30 cellular contexts compared by ENCODE assay signal in genomic region chr1:55698136-55698535, GRCh38.
"Had no signal": no experiment of that assay in that cellular context is flagged by ENCODE, and none has a peak within 500 bp of the region (broad histone marks: within the 10 kb centered on the region; RNA-seq: fewer than 3 reads in every experiment).

No MANE protein-coding gene starts in this region.

- H3K27ac ChIP-seq: adrenal gland, ascending aorta, breast epithelium, cardiac muscle cell, colonic mucosa, epithelial cell of prostate, esophagus squamous epithelium, foreskin keratinocyte, gastrocnemius medialis, heart left ventricle, WERI-Rb-1 had no signal

- H3K4me1 ChIP-seq: adrenal gland, breast epithelium, colonic mucosa, foreskin keratinocyte had no signal

- H3K4me3 ChIP-seq: adrenal gland, ascending aorta, breast epithelium, cardiac muscle cell, colonic mucosa, esophagus squamous epithelium, gastrocnemius medialis, heart left ventricle had no signal

- H3K27me3 ChIP-seq: adrenal gland, ascending aorta, breast epithelium, cardiac muscle cell, colonic mucosa, esophagus squamous epithelium, foreskin keratinocyte, gastrocnemius medialis, heart left ventricle had no signal

- ATAC-seq: activated CD4-positive, CD25-positive, alpha-beta regulatory T cell treated with anti-CD3 and anti-CD28 coated beads, Interleukin-2, amount 50 U/mL, for 24 hours; activated CD8-positive, alpha-beta memory T cell treated with anti-CD3 and anti-CD28 coated beads, Interleukin-2, amount 10 ng/mL, durations not matched to agents 7 days and 5 days; activated CD8-positive, alpha-beta T cell treated with anti-CD3 and anti-CD28 coated beads, Interleukin-2, amount 10 ng/mL, durations not matched to agents 7 days and 5 days; activated naive CD8-positive, alpha-beta T cell treated with anti-CD3 and anti-CD28 coated beads, Interleukin-2, amount 50 U/mL, for 24 hours; foreskin keratinocyte; gastrocnemius medialis; heart left ventricle; T-cell had no signal

- H3K9me3 ChIP-seq: adrenal gland, ascending aorta, breast epithelium, colonic mucosa, esophagus squamous epithelium, gastrocnemius medialis, heart left ventricle had no signal

- H3K36me3 ChIP-seq: adrenal gland, ascending aorta, breast epithelium, cardiac muscle cell, colonic mucosa, esophagus squamous epithelium, gastrocnemius medialis, heart left ventricle, WERI-Rb-1 had no signal

- DNase-seq: activated B cell treated with CpG ODN at 0.5 μM for 24 hours; activated CD4-positive, alpha-beta memory T cell treated with anti-CD3 and anti-CD28 coated beads for 36 hours; activated CD4-positive, alpha-beta T cell treated with anti-CD3 and anti-CD28 coated beads, Interleukin-2, amount 10 ng/mL, durations not matched to agents 24 days and 14 days; activated CD8-positive, alpha-beta memory T cell treated with anti-CD3 and anti-CD28 coated beads, Interleukin-2, amount 10 ng/mL, durations not matched to agents 7 days and 5 days; activated CD8-positive, alpha-beta memory T cell treated with anti-CD3 and anti-CD28 coated beads, Interleukin-2, amount 50 U/mL, for 4 hours; activated CD8-positive, alpha-beta T cell treated with anti-CD3 and anti-CD28 coated beads, Interleukin-2, amount 10 ng/mL, durations not matched to agents 7 days and 5 days; activated effector memory CD4-positive, alpha-beta T cell treated with anti-CD3 and anti-CD28 coated beads, Interleukin-2, amount 50 U/mL, for 16 hours; activated naive CD4-positive, alpha-beta T cell treated with anti-CD3 and anti-CD28 coated beads for 36 hours; activated naive CD8-positive, alpha-beta T cell treated with anti-CD3 and anti-CD28 coated beads for 36 hours; activated naive CD8-positive, alpha-beta T cell treated with anti-CD3 and anti-CD28 coated beads, Interleukin-2, amount 50 U/mL, for 24 hours; activated T-cell treated with anti-CD3 and anti-CD28 coated beads, Interleukin-2, amount 50 U/mL, for 1 hour; activated T-cell treated with anti-CD3 and anti-CD28 coated beads, Interleukin-2, amount 50 U/mL, for 48 hours; adrenal gland; central memory CD4-positive, alpha-beta T cell; cerebellar nuclear complex; colonic mucosa; effector CD8-positive, alpha-beta T cell; esophagus squamous epithelium; foreskin keratinocyte; gastrocnemius medialis; glutamatergic neuron; heart left ventricle; T-cell; T-helper 9 cell had no signal
